23 cellular contexts compared by ENCODE assay signal in genomic region chr7:27751888-27752660, GRCh38. TPM values are rescaled to one million over a fixed set of nuclear protein-coding genes. Genes with fewer than 3 reads are reported as not detected.
A peak's percentile ranks its signal among the peaks of the same experiment; 100 is the strongest.
DNase-seq lines count a peak whose midpoint lies in the region; ATAC-seq and TF ChIP-seq lines count a peak whose summit lies in the region.
"Had no signal": no experiment of that assay in that cellular context is flagged by ENCODE, and none has a peak within 500 bp of the region (broad histone marks: within the 10 kb centered on the region; RNA-seq: fewer than 3 reads in every experiment).

No MANE protein-coding gene starts in this region.

- H3K27me3 ChIP-seq in sigmoid colon (no peaks in the 10 kb centered on the region), MM.1S (replicated peaks; ENCODE audit: insufficient read depth, low read length) (no peaks in the 10 kb centered on the region)

- H3K4me3 ChIP-seq in sigmoid colon (no peak overlapping the region), MM.1S (ENCODE audit: low read length) (no peak overlapping the region)
- H3K4me3 ChIP-seq: SK-N-MC had no signal

- H3K4me1 Mint-ChIP-seq in activated naive CD8-positive, alpha-beta T cell (ENCODE audit: low read depth), result peaks cover 50% of the 10 kb centered on the region
- H3K4me1 Mint-ChIP-seq in activated naive CD8-positive, alpha-beta T cell treated with anti-CD3 and anti-CD28 coated beads for 36 hours, result peaks cover 26% of the 10 kb centered on the region
- H3K4me1 Mint-ChIP-seq in memory B cell, result peaks cover 18% of the 10 kb centered on the region

- H3K4me2 ChIP-seq in MM.1S (ENCODE audit: low read depth, low read length), result no peak overlapping the region

- H3K36me3 ChIP-seq in sigmoid colon (peaks cover 0 to 60% (median 9%) of the 10 kb centered on the region in 4 donors), MM.1S (replicated peaks; ENCODE audit: insufficient read depth, low read length) (peaks cover 9% of the 10 kb centered on the region)

- WGBS in sigmoid colon, 2 donors, result 80 to 90% methylated on average over 6 of the region's 6 CpGs

- no peaks in the 10 kb centered on the region for H3F3A ChIP-seq in MM.1S (ENCODE audit: insufficient read depth, low read length)

- no peaks in the 10 kb centered on the region for H3K9me2 ChIP-seq in MM.1S (replicated peaks; ENCODE audit: insufficient read depth, low read length)

- no peak for TF ChIP-seq CTCF in sigmoid colon (IDR thresholded peaks at IDR 0.05)
- TF ChIP-seq CTCF in MM.1S (IDR thresholded peaks at IDR 0.05; ENCODE audit: low read length), result no peak

- H3K36me3 Mint-ChIP-seq in activated naive CD8-positive, alpha-beta T cell, result peaks cover 9% of the 10 kb centered on the region
- H3K36me3 Mint-ChIP-seq in activated naive CD8-positive, alpha-beta T cell treated with anti-CD3 and anti-CD28 coated beads for 36 hours, result peaks cover 17% of the 10 kb centered on the region
- peaks cover 32% of the 10 kb centered on the region for H3K36me3 Mint-ChIP-seq in memory B cell

- DNase-seq in activated naive CD8-positive, alpha-beta T cell treated with anti-CD3 and anti-CD28 coated beads for 36 hours, result no peak
- DNase-seq in NCI-H2227 treated with DMSO at 0.1 percent for 48 hours (lab: John Stamatoyannopoulos, UW) (peak; percentile 63), memory B cell (ENCODE audit: low spot score in 2 of 2) (no peak), sigmoid colon (no peak), MM.1S (no peak), occipital lobe (lab: John Stamatoyannopoulos, UW) (no peak), NCI-H748 treated with DMSO at 0.1 percent for 48 hours (lab: John Stamatoyannopoulos, UW) (no peak)
- DNase-seq: 8988T; AML-193; C1 segment of cervical spinal cord; CD8-positive, alpha-beta T cell; DND-41; NCI-H1436; NCI-H187 treated with DMSO at 0.1 percent for 48 hours; NCI-H2107; NCI-H345; NCI-H526; PC-3; SHP77; SW 1271; T-helper 17 cell had no signal

- peaks cover 17% of the 10 kb centered on the region for H3K79me2 ChIP-seq in MM.1S (ENCODE audit: low read length)

- TF ChIP-seq POLR2A in sigmoid colon (IDR thresholded peaks at IDR 0.05), result no peak

- 0 out of 2 replicates have a peak, but pooled peaks cover 4% of the 10 kb centered on the region for H4K20me1 ChIP-seq in MM.1S (ENCODE audit: insufficient read depth, low read length)

- intact Hi-C loops in sigmoid colon (cut with DNase I), result no loop called here

- no peak for TF ChIP-seq EP300 in sigmoid colon (IDR thresholded peaks at IDR 0.05)

- H3K27ac ChIP-seq in sigmoid colon (no peak overlapping the region), MM.1S (ENCODE audit: low read length) (no peak overlapping the region)
- H3K27ac ChIP-seq: SK-N-MC had no signal

- peak overlapping the region; percentile 41 for H3K27ac Mint-ChIP-seq in activated naive CD8-positive, alpha-beta T cell
- H3K27ac Mint-ChIP-seq in activated naive CD8-positive, alpha-beta T cell treated with anti-CD3 and anti-CD28 coated beads for 36 hours, result no peak overlapping the region
- peak overlapping the region; percentile 25 for H3K27ac Mint-ChIP-seq in memory B cell
- H3K27ac Mint-ChIP-seq: CD8-positive, alpha-beta T cell; T-helper 17 cell had no signal

- no peak overlapping the region for H3K9ac ChIP-seq in MM.1S (ENCODE audit: low read length)

- no peak for ATAC-seq in memory B cell (ENCODE audit: low read depth)
- ATAC-seq: CD8-positive, alpha-beta T cell; PC-3; T-helper 17 cell had no signal

- no peak overlapping the region for H2AFZ ChIP-seq in MM.1S (ENCODE audit: low read length)

- no peak overlapping the region for H3K4me3 Mint-ChIP-seq in activated naive CD8-positive, alpha-beta T cell
- no peak overlapping the region for H3K4me3 Mint-ChIP-seq in activated naive CD8-positive, alpha-beta T cell treated with anti-CD3 and anti-CD28 coated beads for 36 hours
- H3K4me3 Mint-ChIP-seq in memory B cell, result no peak overlapping the region
- H3K4me3 Mint-ChIP-seq: CD8-positive, alpha-beta T cell; T-helper 17 cell had no signal

- H3K9me3 Mint-ChIP-seq in activated naive CD8-positive, alpha-beta T cell (ENCODE audit: low read depth), result no peaks in the 10 kb centered on the region
- no peaks in the 10 kb centered on the region for H3K9me3 Mint-ChIP-seq in activated naive CD8-positive, alpha-beta T cell treated with anti-CD3 and anti-CD28 coated beads for 36 hours
- H3K9me3 Mint-ChIP-seq in memory B cell, result no peaks in the 10 kb centered on the region
- H3K9me3 Mint-ChIP-seq: CD8-positive, alpha-beta T cell had no signal

- H3K9me3 ChIP-seq in sigmoid colon, result no peaks in the 10 kb centered on the region
- H3K9me3 ChIP-seq in MM.1S (replicated peaks; ENCODE audit: insufficient read depth, low read length), result no peaks in the 10 kb centered on the region

- H3K4me1 ChIP-seq in sigmoid colon, result peaks cover 0 to 18% (median 10%) of the 10 kb centered on the region in 4 donors
- H3K4me1 ChIP-seq in MM.1S (ENCODE audit: low read length), result no peaks in the 10 kb centered on the region

- H3K27me3 Mint-ChIP-seq in activated naive CD8-positive, alpha-beta T cell, result no peaks in the 10 kb centered on the region
- H3K27me3 Mint-ChIP-seq in activated naive CD8-positive, alpha-beta T cell treated with anti-CD3 and anti-CD28 coated beads for 36 hours, result no peaks in the 10 kb centered on the region
- H3K27me3 Mint-ChIP-seq in memory B cell, result no peaks in the 10 kb centered on the region
- H3K27me3 Mint-ChIP-seq: T-helper 17 cell had no signal

RNA-seq across cellular contexts. Expression of gene TAX1BP1, which starts 12.1 kb away (rescaled TPM):
- 10 to 100 TPM; 72.5 to 74.8 TPM for total RNA-seq in activated naive CD8-positive, alpha-beta T cell treated with anti-CD3 and anti-CD28 coated beads for 36 hours
- total RNA-seq in sigmoid colon (100 to 1,000 TPM; 109 to 170 (median 138) TPM), occipital lobe (81.1 TPM)
- 100 to 1,000 TPM in 1 of 3 donors, 10 to 100 TPM in 2; 72.7 to 111 (median 88.9) TPM for polyA plus RNA-seq in sigmoid colon
